ENCODE assay signal across 18 cellular contexts in the genomic region with DNA sequence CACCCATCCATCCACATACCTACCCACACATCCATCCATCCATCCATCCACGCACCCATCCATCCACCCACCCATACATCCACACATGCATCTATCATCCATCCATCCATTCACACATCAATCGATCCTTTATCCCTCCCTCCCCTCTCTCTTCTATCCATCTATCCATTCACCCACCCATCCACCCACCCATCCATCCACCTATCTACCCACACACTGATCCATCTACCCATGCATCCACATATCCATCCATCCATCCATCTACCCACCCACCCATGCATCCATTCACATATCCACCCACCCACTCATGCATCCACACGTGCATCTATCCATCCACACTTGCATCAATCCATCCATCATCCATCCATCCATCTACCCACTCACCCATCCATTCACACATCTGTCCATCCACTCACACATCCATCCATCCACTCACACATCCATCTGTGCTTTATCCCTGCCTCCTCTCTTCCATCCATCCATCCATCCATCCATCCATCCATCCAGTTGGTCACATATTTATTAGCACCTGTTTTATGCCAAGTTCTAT.
DNase-seq lines count a peak whose midpoint lies in the region; ATAC-seq, FAIRE-seq and TF ChIP-seq lines count a peak whose summit lies in the region.
"Had no signal": no experiment of that assay in that cellular context is flagged by ENCODE, and none has a peak within 500 bp of the region (broad histone marks: within the 10 kb centered on the region; RNA-seq: fewer than 3 reads in every experiment).

No MANE protein-coding gene starts in this region.

- WGBS in spleen, 5 donors: 78 to 92% (median 86%) methylated on average over 3 of the region's 3 CpGs

- H4K20me1 ChIP-seq in osteoblast (ENCODE audit: insufficient read depth, low read length): peaks cover 3% of the 10 kb centered on the region
- H4K20me1 ChIP-seq: BLaER1 treated with 17β-estradiol and CSF1 and Interleukin-3, amounts not matched to agents 10 nM and 100 nM had no signal

- CTCF ChIA-PET in Calu3 (lab: Charles Lee): no interaction called here

- H3K36me3 ChIP-seq in osteoblast (ENCODE audit: insufficient read depth, low read length): no peaks in the 10 kb centered on the region
- H3K36me3 ChIP-seq in spleen: no peaks in the 10 kb centered on the region
- H3K36me3 ChIP-seq in mucosa of descending colon (ENCODE audit: low read depth): no peaks in the 10 kb centered on the region
- H3K36me3 ChIP-seq: BLaER1 treated with 17β-estradiol and CSF1 and Interleukin-3, amounts not matched to agents 10 nM and 100 nM had no signal

- H2AFZ ChIP-seq in osteoblast (ENCODE audit: low read length): no peak overlapping the region

- peaks cover 3% of the 10 kb centered on the region for H3K9me3 Mint-ChIP-seq in Calu3 (ENCODE audit: low read depth, unreplicated experiment)

- no peak for DNase-seq in Calu3
- DNase-seq in HTR-8/SVneo (ENCODE audit: insufficient read length, low spot score): no peak
- peak; percentile 35 for DNase-seq in osteoblast (ENCODE audit: insufficient read length, low spot score, missing footprints)
- DNase-seq in spleen: peak; percentile 7
- DNase-seq in mesenteric fat pad (ENCODE audit: low spot score): no peak
- no peak for DNase-seq in C1 segment of cervical spinal cord (lab: John Stamatoyannopoulos, UW)
- DNase-seq in mucosa of descending colon: no peak
- DNase-seq: CD4-positive, alpha-beta memory T cell; COR-L47; DMS153; DND-41; GOT3; H7 had no signal

- peak overlapping the region; percentile 62 for H3K27ac Mint-ChIP-seq in Calu3 (ENCODE audit: unreplicated experiment)
- H3K27ac Mint-ChIP-seq: B cell; CD4-positive, alpha-beta memory T cell had no signal

- H3K4me1 Mint-ChIP-seq in Calu3 (ENCODE audit: low read depth, unreplicated experiment): peaks cover 12% of the 10 kb centered on the region
- H3K4me1 Mint-ChIP-seq: B cell; CD4-positive, alpha-beta memory T cell had no signal

- no peak for TF ChIP-seq CTCF in Calu3 (IDR thresholded peaks at IDR 0.05; ENCODE audit: unreplicated experiment)
- TF ChIP-seq CTCF in osteoblast (IDR thresholded peaks at IDR 0.05; ENCODE audit: extremely low read depth, low read depth, low read length): no peak
- no peak for TF ChIP-seq CTCF in spleen (IDR thresholded peaks at IDR 0.05 in 8 of 11, conservative IDR thresholded peaks at IDR 0.05 in 3 of 11)
- no peak for TF ChIP-seq CTCF in mucosa of descending colon (IDR thresholded peaks at IDR 0.05)

- TF ChIP-seq POLR2A in spleen (IDR thresholded peaks at IDR 0.05): no peak

- no peak overlapping the region for H3K4me2 ChIP-seq in osteoblast (ENCODE audit: insufficient read depth, low read length)

- H3K4me1 ChIP-seq in osteoblast (ENCODE audit: insufficient read depth, low read length) (no peaks in the 10 kb centered on the region), spleen (no peaks in the 10 kb centered on the region), mucosa of descending colon (ENCODE audit: low read depth) (no peaks in the 10 kb centered on the region)

- H3K36me3 Mint-ChIP-seq in Calu3 (ENCODE audit: insufficient read depth, unreplicated experiment): peaks cover 17% of the 10 kb centered on the region
- H3K36me3 Mint-ChIP-seq: CD4-positive, alpha-beta memory T cell had no signal

- no peak overlapping the region for H3K4me3 ChIP-seq in osteoblast (ENCODE audit: insufficient read depth, low read length)
- no peak overlapping the region for H3K4me3 ChIP-seq in spleen
- no peak overlapping the region for H3K4me3 ChIP-seq in mucosa of descending colon
- H3K4me3 ChIP-seq: BLaER1 treated with 17β-estradiol and CSF1 and Interleukin-3, amounts not matched to agents 10 nM and 100 nM had no signal

- no peaks in the 10 kb centered on the region for H3K27me3 Mint-ChIP-seq in Calu3 (ENCODE audit: unreplicated experiment)
- H3K27me3 Mint-ChIP-seq: B cell had no signal

- BruUV-seq in Calu3 (replicated peaks; lab: Mats Ljungman, UMichigan): no TSS peak

- no peak for ATAC-seq in HG02642 (IDR thresholded peaks at IDR 0.05; ENCODE audit: poor library complexity, unreplicated experiment)
- no peak for ATAC-seq in mucosa of descending colon

- intact Hi-C loops in Calu3 (cut with micrococcal nuclease; ENCODE audit: unreplicated experiment) (no loop called here), spleen (cut with DNase I; ENCODE audit: low total_unique reads) (no loop called here), mucosa of descending colon (cut with DNase I, micrococcal nuclease) (no loop called here)

- FAIRE-seq in HTR-8/SVneo (lab: Jason Lieb, UNC): peak; percentile 46
- FAIRE-seq: G401.6, GM12892 had no signal

- H3K9me3 ChIP-seq in osteoblast (ENCODE audit: low read depth, low read length) (no peaks in the 10 kb centered on the region), spleen (peaks cover 0 to 14% (median 10%) of the 10 kb centered on the region in 8 donors), mucosa of descending colon (no peaks in the 10 kb centered on the region)

- H3K79me2 ChIP-seq in osteoblast (ENCODE audit: insufficient read depth, low read length): no peaks in the 10 kb centered on the region

- H3K4me3 Mint-ChIP-seq in Calu3 (ENCODE audit: low read depth, unreplicated experiment): no peak overlapping the region
- H3K4me3 Mint-ChIP-seq: B cell; CD4-positive, alpha-beta memory T cell had no signal

- H3K27ac ChIP-seq in osteoblast (ENCODE audit: low read depth, low read length): no peak overlapping the region
- H3K27ac ChIP-seq in spleen: no peak overlapping the region
- H3K27ac ChIP-seq: BLaER1 treated with 17β-estradiol and CSF1 and Interleukin-3, amounts not matched to agents 10 nM and 100 nM had no signal

- H3K27me3 ChIP-seq in osteoblast (ENCODE audit: insufficient read depth, low read length) (no peaks in the 10 kb centered on the region), spleen (replicated peaks in 1 of 7) (peaks cover 0 to 7% (median 0%) of the 10 kb centered on the region in 7 donors)
- H3K27me3 ChIP-seq: BLaER1 treated with 17β-estradiol and CSF1 and Interleukin-3, amounts not matched to agents 10 nM and 100 nM had no signal

Comparison
In these comparisons a context has a peak if more than half of its experiments do, and no peak if none do; other contexts are left out.
1. DNase-seq: peak in osteoblast (single experiment) and spleen (single experiment); none in Calu3 (single experiment), HTR-8/SVneo (single experiment), mesenteric fat pad (single experiment), C1 segment of cervical spinal cord (0 of 14) and mucosa of descending colon (0 of 3).